In the genomic region with DNA sequence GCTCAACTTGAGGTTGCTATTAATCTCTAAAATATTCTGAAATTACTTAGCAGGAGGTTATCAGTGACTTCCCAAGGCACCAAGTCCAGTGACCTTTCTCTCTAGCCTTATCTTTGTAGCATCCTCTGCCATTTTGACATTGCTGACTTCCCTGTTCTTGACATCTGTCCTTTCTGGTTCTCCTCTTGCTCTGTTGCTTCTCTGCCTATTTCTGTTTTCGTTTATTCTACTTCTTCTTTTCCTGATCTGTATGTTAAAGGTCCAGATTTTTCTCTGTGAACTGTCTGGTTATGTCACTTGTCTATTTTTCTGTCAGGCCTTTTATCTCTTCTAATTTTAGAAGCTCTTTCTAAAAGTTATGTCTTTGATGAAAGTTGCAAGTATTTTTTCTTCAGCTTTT, we compare ENCODE assay signal across 17 cellular contexts.
A peak's percentile ranks its signal among the peaks of the same experiment; 100 is the strongest.
DNase-seq lines count a peak whose midpoint lies in the region; ATAC-seq and TF ChIP-seq lines count a peak whose summit lies in the region.
"Had no signal": no experiment of that assay in that cellular context is flagged by ENCODE, and none has a peak within 500 bp of the region (broad histone marks: within the 10 kb centered on the region; RNA-seq: fewer than 3 reads in every experiment).

No MANE protein-coding gene starts in this region.

- H3K27me3 ChIP-seq in Panc1 (ENCODE audit: control insufficient read depth, insufficient read depth, low read length), result no peaks in the 10 kb centered on the region
- H3K27me3 ChIP-seq in brain microvascular endothelial cell (replicated peaks), result no peaks in the 10 kb centered on the region
- no peaks in the 10 kb centered on the region for H3K27me3 ChIP-seq in heart right ventricle
- H3K27me3 ChIP-seq: neural progenitor cell had no signal

- no peak overlapping the region for H3K4me3 Mint-ChIP-seq in Calu3 (ENCODE audit: low read depth, unreplicated experiment)
- no peak overlapping the region for H3K4me3 Mint-ChIP-seq in stimulated activated memory B cell treated with anti-CD40 and anti-IgM and Interleukin-4, amounts not matched to agents 10 μg/mL and 1 μg/mL and 100 μg/mL, for 72 hours
- H3K4me3 Mint-ChIP-seq: activated CD4-positive, alpha-beta T cell treated with anti-CD3 and anti-CD28 coated beads, Interleukin-2, amount 10 ng/mL, durations not matched to agents 24 days and 14 days; H9; neural progenitor cell; stimulated activated naive CD8-positive, alpha-beta T cell treated with anti-CD3 and anti-CD28 coated beads, Interleukin-15, amount 100 ng/mL, for 72 hours had no signal

- H3K9me3 Mint-ChIP-seq in Calu3 (ENCODE audit: low read depth, unreplicated experiment), result peaks cover 9% of the 10 kb centered on the region
- peaks cover 14% of the 10 kb centered on the region for H3K9me3 Mint-ChIP-seq in stimulated activated memory B cell treated with anti-CD40 and anti-IgM and Interleukin-4, amounts not matched to agents 10 μg/mL and 1 μg/mL and 100 μg/mL, for 72 hours

- no TSS peak for BruUV-seq in Calu3 (replicated peaks; lab: Mats Ljungman, UMichigan)
- no TSS peak for BruUV-seq in Panc1 (replicated peaks; lab: Mats Ljungman, UMichigan)

- in situ Hi-C loops in Panc1 (cut with HindIII; ENCODE audit: low pct_unique_long_range_greater_than_20kb, low sequenced_read_pairs), result no loop called here
- in situ Hi-C loops in brain microvascular endothelial cell (cut with HindIII; ENCODE audit: low pct_ligation_motif_present, low sequenced_read_pairs), result no loop called here

- peaks cover 12% of the 10 kb centered on the region for H3K36me3 Mint-ChIP-seq in Calu3 (ENCODE audit: insufficient read depth, unreplicated experiment)
- peaks cover 75% of the 10 kb centered on the region for H3K36me3 Mint-ChIP-seq in stimulated activated memory B cell treated with anti-CD40 and anti-IgM and Interleukin-4, amounts not matched to agents 10 μg/mL and 1 μg/mL and 100 μg/mL, for 72 hours

- CTCF ChIA-PET in Calu3 (lab: Charles Lee), result no interaction called here
- CTCF ChIA-PET in Panc1 (lab: Charles Lee), result interaction anchor here (0.9 kb wide), 1 partner anchor 10 kb away, joined by 6 read pairs; no protein-coding TSS in a partner anchor

- intact Hi-C loops in Calu3 (cut with micrococcal nuclease; ENCODE audit: unreplicated experiment) (no loop called here), Panc1 (cut with micrococcal nuclease; ENCODE audit: unreplicated experiment) (no loop called here), heart right ventricle (cut with DNase I) (loop anchor here in 4 of 10 donors (5.0 to 10.0 kb wide), 3 partner anchors 54 to 216 kb away; a partner anchor contains a TSS)

- no peaks in the 10 kb centered on the region for H3K27me3 Mint-ChIP-seq in Calu3 (ENCODE audit: unreplicated experiment)
- no peaks in the 10 kb centered on the region for H3K27me3 Mint-ChIP-seq in stimulated activated memory B cell treated with anti-CD40 and anti-IgM and Interleukin-4, amounts not matched to agents 10 μg/mL and 1 μg/mL and 100 μg/mL, for 72 hours
- H3K27me3 Mint-ChIP-seq: activated CD4-positive, alpha-beta T cell treated with anti-CD3 and anti-CD28 coated beads, Interleukin-2, amount 10 ng/mL, durations not matched to agents 24 days and 14 days; stimulated activated naive CD8-positive, alpha-beta T cell treated with anti-CD3 and anti-CD28 coated beads, Interleukin-15, amount 100 ng/mL, for 72 hours had no signal

- peaks cover 9% of the 10 kb centered on the region for H3K4me1 Mint-ChIP-seq in Calu3 (ENCODE audit: low read depth, unreplicated experiment)
- peaks cover 7% of the 10 kb centered on the region for H3K4me1 Mint-ChIP-seq in stimulated activated memory B cell treated with anti-CD40 and anti-IgM and Interleukin-4, amounts not matched to agents 10 μg/mL and 1 μg/mL and 100 μg/mL, for 72 hours

- H3K9me3 ChIP-seq in Panc1 (ENCODE audit: control insufficient read depth, insufficient read depth, low read depth, low read length) (peaks cover 17% of the 10 kb centered on the region; the same call in 1 of the 2 replicates), heart right ventricle (peaks cover 0 to 8% (median 0%) of the 10 kb centered on the region in 11 donors)

- H3K27ac ChIP-seq in Panc1 (ENCODE audit: low read length) (peak overlapping the region; percentile 48; the same call in 1 of the 2 replicates), brain microvascular endothelial cell (peak overlapping the region; percentile 93), heart right ventricle (peak overlapping the region in 5 of 10 donors; percentile 25 to 78 (median 67))
- H3K27ac ChIP-seq: neural progenitor cell had no signal

- H3K4me3 ChIP-seq in Panc1 (ENCODE audit: low read depth in 2 of 2, low read length in 2 of 2) (no peak overlapping the region), brain microvascular endothelial cell (ENCODE audit: low read depth, low read length) (no peak overlapping the region), heart right ventricle (no peak overlapping the region)
- H3K4me3 ChIP-seq: neural progenitor cell had no signal

- peak overlapping the region; percentile 17 for H3K27ac Mint-ChIP-seq in Calu3 (ENCODE audit: unreplicated experiment)
- H3K27ac Mint-ChIP-seq in stimulated activated memory B cell treated with anti-CD40 and anti-IgM and Interleukin-4, amounts not matched to agents 10 μg/mL and 1 μg/mL and 100 μg/mL, for 72 hours, result peak overlapping the region; percentile 67
- H3K27ac Mint-ChIP-seq: activated CD4-positive, alpha-beta T cell treated with anti-CD3 and anti-CD28 coated beads, Interleukin-2, amount 10 ng/mL, durations not matched to agents 24 days and 14 days; neural progenitor cell had no signal

- no peaks in the 10 kb centered on the region; the same call in 1 of the 2 replicates for H3K36me3 ChIP-seq in Panc1 (ENCODE audit: control insufficient read depth, insufficient read depth, low read length)
- H3K36me3 ChIP-seq in brain microvascular endothelial cell (replicated peaks), result peaks cover 16% of the 10 kb centered on the region
- H3K36me3 ChIP-seq in heart right ventricle, result peaks cover 0 to 64% (median 14%) of the 10 kb centered on the region in 9 donors

- DNase-seq in Calu3 (no peak), Panc1 (ENCODE audit: low read depth, low spot score) (no peak), brain microvascular endothelial cell (no peak), heart right ventricle (no peak), NCI-H1105 treated with DMSO at 0.1 percent for 48 hours (lab: John Stamatoyannopoulos, UW) (no peak)
- no peak for DNase-seq in stimulated activated CD8-positive, alpha-beta memory T cell treated with anti-CD3 and anti-CD28 coated beads, Interleukin-4, amount 100 ng/mL, for 48 hours
- DNase-seq: activated CD4-positive, alpha-beta T cell treated with anti-CD3 and anti-CD28 coated beads, Interleukin-2, amount 10 ng/mL, durations not matched to agents 24 days and 14 days; H9; kidney; mesendoderm; NCI-H2081; NCI-H524; stimulated activated naive CD8-positive, alpha-beta T cell treated with anti-CD3 and anti-CD28 coated beads, Interleukin-15, amount 100 ng/mL, for 72 hours; T1000 had no signal

- TF ChIP-seq CTCF in Calu3 (IDR thresholded peaks at IDR 0.05; ENCODE audit: unreplicated experiment) (no peak), Panc1 (IDR thresholded peaks at IDR 0.05) (no peak), brain microvascular endothelial cell (IDR thresholded peaks at IDR 0.05; ENCODE audit: low read depth, low read length, missing control alignments) (no peak), heart right ventricle (IDR thresholded peaks at IDR 0.05) (no peak)

- H3K4me1 ChIP-seq in Panc1 (ENCODE audit: control insufficient read depth, insufficient read depth, low read length) (peaks cover 7% of the 10 kb centered on the region; the same call in 1 of the 2 replicates), heart right ventricle (peaks cover 16 to 54% (median 43%) of the 10 kb centered on the region in 9 donors)

- 32 to 37% methylated on average over 1 of the region's 1 CpG for WGBS in heart right ventricle, 2 donors

- POLR2A ChIA-PET in Panc1 (lab: Charles Lee), result no interaction called here

- ATAC-seq in Panc1 (no peak), HG02870 (IDR thresholded peaks at IDR 0.05; ENCODE audit: unreplicated experiment) (no peak), heart right ventricle (no peak)
- no peak for ATAC-seq in stimulated activated memory B cell treated with anti-CD40 and anti-IgM and Interleukin-4, amounts not matched to agents 10 μg/mL and 1 μg/mL and 100 μg/mL, for 72 hours
- ATAC-seq: stimulated activated naive CD8-positive, alpha-beta T cell treated with anti-CD3 and anti-CD28 coated beads, Interleukin-15, amount 100 ng/mL, for 72 hours had no signal
